32 cellular contexts compared by ENCODE assay signal in genomic region chr1:203778789-203779188, GRCh38. TPM values are rescaled to one million over a fixed set of nuclear protein-coding genes. Genes with fewer than 3 reads are reported as not detected.
"Had no signal": no experiment of that assay in that cellular context is flagged by ENCODE, and none has a peak within 500 bp of the region (broad histone marks: within the 10 kb centered on the region; RNA-seq: fewer than 3 reads in every experiment).

No MANE protein-coding gene starts in this region.

- H3K4me3 ChIP-seq: esophagus muscularis mucosa, gastrocnemius medialis had no signal

- H3K27me3 Mint-ChIP-seq: activated CD4-positive, alpha-beta memory T cell treated with anti-CD3 and anti-CD28 coated beads, Interleukin-2, amount 10 ng/mL, durations not matched to agents 7 days and 5 days; activated CD4-positive, alpha-beta T cell treated with anti-CD3 and anti-CD28 coated beads for 36 hours; activated CD4-positive, alpha-beta T cell treated with anti-CD3 and anti-CD28 coated beads, Interleukin-2, amount 10 ng/mL, durations not matched to agents 7 days and 5 days; activated naive CD8-positive, alpha-beta T cell; activated T-helper 17 cell treated with anti-CD3 and anti-CD28 coated beads, Interleukin-2, amount 50 U/mL, for 72 hours; effector memory CD8-positive, alpha-beta T cell had no signal

- H3K9me3 Mint-ChIP-seq: activated CD4-positive, alpha-beta memory T cell treated with anti-CD3 and anti-CD28 coated beads, Interleukin-2, amount 10 ng/mL, durations not matched to agents 7 days and 5 days; activated CD4-positive, alpha-beta T cell treated with anti-CD3 and anti-CD28 coated beads, Interleukin-2, amount 10 ng/mL, durations not matched to agents 7 days and 5 days; activated T-cell treated with anti-CD3 and anti-CD28 coated beads, Interleukin-2, amount 50 U/mL, for 4 hours; activated T-helper 17 cell treated with anti-CD3 and anti-CD28 coated beads, Interleukin-2, amount 50 U/mL, for 72 hours; effector memory CD8-positive, alpha-beta T cell had no signal

- DNase-seq: activated CD4-positive, alpha-beta memory T cell treated with anti-CD3 and anti-CD28 coated beads, Interleukin-2, amount 10 ng/mL, durations not matched to agents 7 days and 5 days; activated CD4-positive, alpha-beta T cell treated with anti-CD3 and anti-CD28 coated beads for 36 hours; activated CD4-positive, alpha-beta T cell treated with anti-CD3 and anti-CD28 coated beads, Interleukin-2, amount 10 ng/mL, durations not matched to agents 7 days and 5 days; activated CD4-positive, alpha-beta T cell treated with anti-CD3 and anti-CD28 coated beads, Interleukin-2, amount 50 U/mL, for 4 hours; activated CD4-positive, CD25-positive, alpha-beta regulatory T cell; activated CD4-positive, CD25-positive, alpha-beta regulatory T cell treated with anti-CD3 and anti-CD28 coated beads, Interleukin-2, amount 50 U/mL, for 72 hours; activated CD8-positive, alpha-beta memory T cell treated with anti-CD3 and anti-CD28 coated beads, Interleukin-2, amount 50 U/mL, for 48 hours; activated effector memory CD4-positive, alpha-beta T cell treated with Interleukin-2 at 50 U/mL for 16 hours; activated gamma-delta T cell treated with Interleukin-2 at 50 U/mL for 16 hours; activated naive CD4-positive, alpha-beta T cell treated with anti-CD3 and anti-CD28 coated beads, Interleukin-2, amount 50 U/mL, for 16 hours; activated naive CD4-positive, alpha-beta T cell treated with Interleukin-2 at 50 U/mL for 16 hours; activated T-cell treated with anti-CD3 and anti-CD28 coated beads for 4 hours; activated T-cell treated with anti-CD3 and anti-CD28 coated beads, Interleukin-2, amount 50 U/mL, for 4 hours; amniotic stem cell; anterior cingulate cortex; brain microvascular endothelial cell; caudate nucleus; cortex of kidney; dermis blood vessel endothelial cell; effector CD4-positive, alpha-beta T cell; effector memory CD8-positive, alpha-beta T cell; erythroblast; foreskin keratinocyte; gastrocnemius medialis; glutamatergic neuron; T-helper 1 cell; T-helper 2 cell had no signal

- H3K27ac Mint-ChIP-seq: activated CD4-positive, alpha-beta memory T cell treated with anti-CD3 and anti-CD28 coated beads, Interleukin-2, amount 10 ng/mL, durations not matched to agents 7 days and 5 days; activated CD4-positive, alpha-beta T cell treated with anti-CD3 and anti-CD28 coated beads for 36 hours; activated CD4-positive, alpha-beta T cell treated with anti-CD3 and anti-CD28 coated beads, Interleukin-2, amount 10 ng/mL, durations not matched to agents 7 days and 5 days; activated T-helper 17 cell treated with anti-CD3 and anti-CD28 coated beads, Interleukin-2, amount 50 U/mL, for 72 hours had no signal

- H3K4me1 ChIP-seq: esophagus muscularis mucosa, foreskin keratinocyte had no signal

- H3K4me3 Mint-ChIP-seq: activated CD4-positive, alpha-beta memory T cell treated with anti-CD3 and anti-CD28 coated beads, Interleukin-2, amount 10 ng/mL, durations not matched to agents 7 days and 5 days; activated CD4-positive, alpha-beta T cell treated with anti-CD3 and anti-CD28 coated beads for 36 hours; activated CD4-positive, alpha-beta T cell treated with anti-CD3 and anti-CD28 coated beads, Interleukin-2, amount 10 ng/mL, durations not matched to agents 7 days and 5 days; activated naive CD8-positive, alpha-beta T cell; activated T-cell treated with anti-CD3 and anti-CD28 coated beads, Interleukin-2, amount 50 U/mL, for 4 hours; activated T-helper 17 cell treated with anti-CD3 and anti-CD28 coated beads, Interleukin-2, amount 50 U/mL, for 72 hours; effector memory CD8-positive, alpha-beta T cell had no signal

- H3K36me3 Mint-ChIP-seq: activated naive CD8-positive, alpha-beta T cell had no signal

- H3K9me3 ChIP-seq: esophagus muscularis mucosa, gastrocnemius medialis had no signal

- H3K36me3 ChIP-seq: brain microvascular endothelial cell, esophagus muscularis mucosa, gastrocnemius medialis had no signal

- H3K27me3 ChIP-seq: brain microvascular endothelial cell, esophagus muscularis mucosa, foreskin keratinocyte, gastrocnemius medialis had no signal

- H3K27ac ChIP-seq: brain microvascular endothelial cell, esophagus muscularis mucosa, foreskin keratinocyte, gastrocnemius medialis had no signal

- ATAC-seq: activated CD4-positive, alpha-beta T cell treated with anti-CD3 and anti-CD28 coated beads for 36 hours; activated T-cell treated with anti-CD3 and anti-CD28 coated beads, Interleukin-2, amount 50 U/mL, for 4 hours; activated T-helper 17 cell treated with anti-CD3 and anti-CD28 coated beads, Interleukin-2, amount 50 U/mL, for 72 hours; effector memory CD8-positive, alpha-beta T cell; foreskin keratinocyte; gastrocnemius medialis had no signal

RNA-seq across cellular contexts. Expression of gene LAX1, which starts 13.8 kb away (rescaled TPM):
- total RNA-seq: astrocyte, bronchial epithelial cell, dermis blood vessel endothelial cell had no signal
